In genomic region chr17:18991531-18992315, GRCh38 we compare ENCODE assay signal across 1 cellular context.
TF ChIP-seq lines count a peak whose summit lies in the region.

No MANE protein-coding gene starts in this region.

TF ChIP-seq in H1, 55 proteins besides CTCF, POLR2A, EP300 and RAD21:
- TF ChIP-seq SP2 (IDR thresholded peaks at IDR 0.05; ENCODE audit: low read length): no peak
- no peak for TF ChIP-seq NANOG (IDR thresholded peaks at IDR 0.05; ENCODE audit: insufficient read depth, low read depth, low read length, poor library complexity, severe bottlenecking)
- TF ChIP-seq SIX5 (IDR thresholded peaks at IDR 0.05; ENCODE audit: low read depth, low read length): no peak
- no peak for TF ChIP-seq RFX5 (IDR thresholded peaks at IDR 0.05; ENCODE audit: borderline replicate concordance, low read depth, low read length)
- TF ChIP-seq GTF2F1 (IDR thresholded peaks at IDR 0.05; ENCODE audit: borderline replicate concordance, low read depth, low read length): no peak
- TF ChIP-seq TCF12 (IDR thresholded peaks at IDR 0.05; ENCODE audit: low read depth, low read length): no peak
- TF ChIP-seq NRF1 (IDR thresholded peaks at IDR 0.05; ENCODE audit: low read depth, low read length): no peak
- no peak for TF ChIP-seq TAF7 (optimal IDR thresholded peaks at IDR 0.05; ENCODE audit: borderline replicate concordance, low read depth, low read length)
- no peak for TF ChIP-seq RXRA (IDR thresholded peaks at IDR 0.05; ENCODE audit: insufficient read depth, low read depth, low read length)
- TF ChIP-seq, protein P1, sequence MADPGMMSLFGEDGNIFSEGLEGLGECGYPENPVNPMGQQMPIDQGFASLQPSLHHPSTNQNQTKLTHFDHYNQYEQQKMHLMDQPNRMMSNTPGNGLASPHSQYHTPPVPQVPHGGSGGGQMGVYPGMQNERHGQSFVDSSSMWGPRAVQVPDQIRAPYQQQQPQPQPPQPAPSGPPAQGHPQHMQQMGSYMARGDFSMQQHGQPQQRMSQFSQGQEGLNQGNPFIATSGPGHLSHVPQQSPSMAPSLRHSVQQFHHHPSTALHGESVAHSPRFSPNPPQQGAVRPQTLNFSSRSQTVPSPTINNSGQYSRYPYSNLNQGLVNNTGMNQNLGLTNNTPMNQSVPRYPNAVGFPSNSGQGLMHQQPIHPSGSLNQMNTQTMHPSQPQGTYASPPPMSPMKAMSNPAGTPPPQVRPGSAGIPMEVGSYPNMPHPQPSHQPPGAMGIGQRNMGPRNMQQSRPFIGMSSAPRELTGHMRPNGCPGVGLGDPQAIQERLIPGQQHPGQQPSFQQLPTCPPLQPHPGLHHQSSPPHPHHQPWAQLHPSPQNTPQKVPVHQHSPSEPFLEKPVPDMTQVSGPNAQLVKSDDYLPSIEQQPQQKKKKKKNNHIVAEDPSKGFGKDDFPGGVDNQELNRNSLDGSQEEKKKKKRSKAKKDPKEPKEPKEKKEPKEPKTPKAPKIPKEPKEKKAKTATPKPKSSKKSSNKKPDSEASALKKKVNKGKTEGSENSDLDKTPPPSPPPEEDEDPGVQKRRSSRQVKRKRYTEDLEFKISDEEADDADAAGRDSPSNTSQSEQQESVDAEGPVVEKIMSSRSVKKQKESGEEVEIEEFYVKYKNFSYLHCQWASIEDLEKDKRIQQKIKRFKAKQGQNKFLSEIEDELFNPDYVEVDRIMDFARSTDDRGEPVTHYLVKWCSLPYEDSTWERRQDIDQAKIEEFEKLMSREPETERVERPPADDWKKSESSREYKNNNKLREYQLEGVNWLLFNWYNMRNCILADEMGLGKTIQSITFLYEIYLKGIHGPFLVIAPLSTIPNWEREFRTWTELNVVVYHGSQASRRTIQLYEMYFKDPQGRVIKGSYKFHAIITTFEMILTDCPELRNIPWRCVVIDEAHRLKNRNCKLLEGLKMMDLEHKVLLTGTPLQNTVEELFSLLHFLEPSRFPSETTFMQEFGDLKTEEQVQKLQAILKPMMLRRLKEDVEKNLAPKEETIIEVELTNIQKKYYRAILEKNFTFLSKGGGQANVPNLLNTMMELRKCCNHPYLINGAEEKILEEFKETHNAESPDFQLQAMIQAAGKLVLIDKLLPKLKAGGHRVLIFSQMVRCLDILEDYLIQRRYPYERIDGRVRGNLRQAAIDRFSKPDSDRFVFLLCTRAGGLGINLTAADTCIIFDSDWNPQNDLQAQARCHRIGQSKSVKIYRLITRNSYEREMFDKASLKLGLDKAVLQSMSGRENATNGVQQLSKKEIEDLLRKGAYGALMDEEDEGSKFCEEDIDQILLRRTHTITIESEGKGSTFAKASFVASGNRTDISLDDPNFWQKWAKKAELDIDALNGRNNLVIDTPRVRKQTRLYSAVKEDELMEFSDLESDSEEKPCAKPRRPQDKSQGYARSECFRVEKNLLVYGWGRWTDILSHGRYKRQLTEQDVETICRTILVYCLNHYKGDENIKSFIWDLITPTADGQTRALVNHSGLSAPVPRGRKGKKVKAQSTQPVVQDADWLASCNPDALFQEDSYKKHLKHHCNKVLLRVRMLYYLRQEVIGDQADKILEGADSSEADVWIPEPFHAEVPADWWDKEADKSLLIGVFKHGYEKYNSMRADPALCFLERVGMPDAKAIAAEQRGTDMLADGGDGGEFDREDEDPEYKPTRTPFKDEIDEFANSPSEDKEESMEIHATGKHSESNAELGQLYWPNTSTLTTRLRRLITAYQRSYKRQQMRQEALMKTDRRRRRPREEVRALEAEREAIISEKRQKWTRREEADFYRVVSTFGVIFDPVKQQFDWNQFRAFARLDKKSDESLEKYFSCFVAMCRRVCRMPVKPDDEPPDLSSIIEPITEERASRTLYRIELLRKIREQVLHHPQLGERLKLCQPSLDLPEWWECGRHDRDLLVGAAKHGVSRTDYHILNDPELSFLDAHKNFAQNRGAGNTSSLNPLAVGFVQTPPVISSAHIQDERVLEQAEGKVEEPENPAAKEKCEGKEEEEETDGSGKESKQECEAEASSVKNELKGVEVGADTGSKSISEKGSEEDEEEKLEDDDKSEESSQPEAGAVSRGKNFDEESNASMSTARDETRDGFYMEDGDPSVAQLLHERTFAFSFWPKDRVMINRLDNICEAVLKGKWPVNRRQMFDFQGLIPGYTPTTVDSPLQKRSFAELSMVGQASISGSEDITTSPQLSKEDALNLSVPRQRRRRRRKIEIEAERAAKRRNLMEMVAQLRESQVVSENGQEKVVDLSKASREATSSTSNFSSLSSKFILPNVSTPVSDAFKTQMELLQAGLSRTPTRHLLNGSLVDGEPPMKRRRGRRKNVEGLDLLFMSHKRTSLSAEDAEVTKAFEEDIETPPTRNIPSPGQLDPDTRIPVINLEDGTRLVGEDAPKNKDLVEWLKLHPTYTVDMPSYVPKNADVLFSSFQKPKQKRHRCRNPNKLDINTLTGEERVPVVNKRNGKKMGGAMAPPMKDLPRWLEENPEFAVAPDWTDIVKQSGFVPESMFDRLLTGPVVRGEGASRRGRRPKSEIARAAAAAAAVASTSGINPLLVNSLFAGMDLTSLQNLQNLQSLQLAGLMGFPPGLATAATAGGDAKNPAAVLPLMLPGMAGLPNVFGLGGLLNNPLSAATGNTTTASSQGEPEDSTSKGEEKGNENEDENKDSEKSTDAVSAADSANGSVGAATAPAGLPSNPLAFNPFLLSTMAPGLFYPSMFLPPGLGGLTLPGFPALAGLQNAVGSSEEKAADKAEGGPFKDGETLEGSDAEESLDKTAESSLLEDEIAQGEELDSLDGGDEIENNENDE (IDR thresholded peaks at IDR 0.05; ENCODE audit: insufficient replicate concordance, low read length): no peak
- TF ChIP-seq EZH2 (IDR thresholded peaks at IDR 0.05; ENCODE audit: low read depth, low read length, severe bottlenecking): no peak
- TF ChIP-seq CTBP2 (IDR thresholded peaks at IDR 0.05; ENCODE audit: borderline replicate concordance, insufficient read depth, insufficient read length, low read length): no peak
- no peak for TF ChIP-seq ATF2 (IDR thresholded peaks at IDR 0.05; ENCODE audit: low read length)
- TF ChIP-seq HDAC6 (IDR thresholded peaks at IDR 0.05; ENCODE audit: low read depth, low read length): no peak
- TF ChIP-seq CREB1 (IDR thresholded peaks at IDR 0.05): no peak
- TF ChIP-seq YY1 (IDR thresholded peaks at IDR 0.05; ENCODE audit: low read depth, low read length): no peak
- no peak for TF ChIP-seq GABPA (IDR thresholded peaks at IDR 0.05; ENCODE audit: borderline replicate concordance, insufficient read depth, low read length)
- no peak for TF ChIP-seq KDM4A (IDR thresholded peaks at IDR 0.05; ENCODE audit: low read depth, low read length, severe bottlenecking)
